In genomic region chr18:23572012-23572411, GRCh38 we compare ENCODE assay signal across 13 cellular contexts. TPM values are rescaled to one million over a fixed set of nuclear protein-coding genes. Genes with fewer than 3 reads are reported as not detected.
DNase-seq lines count a peak whose midpoint lies in the region; ATAC-seq and TF ChIP-seq lines count a peak whose summit lies in the region.
"Had no signal": no experiment of that assay in that cellular context is flagged by ENCODE, and none has a peak within 500 bp of the region (broad histone marks: within the 10 kb centered on the region; RNA-seq: fewer than 3 reads in every experiment).

No MANE protein-coding gene starts in this region.

- H3K23ac ChIP-seq in mesenchymal stem cell (ENCODE audit: low read length in 2 of 2), result no peak overlapping the region

- no peaks in the 10 kb centered on the region for H3K9me3 Mint-ChIP-seq in activated naive CD4-positive, alpha-beta T cell treated with anti-CD3 and anti-CD28 coated beads for 36 hours
- no peaks in the 10 kb centered on the region for H3K9me3 Mint-ChIP-seq in activated T-helper 1 cell treated with anti-CD3 and anti-CD28 coated beads, Interleukin-12 subunit alpha, Interleukin-12 subunit beta, Interleukin-2, Interleukin-4 antibody, amounts not matched to agents 30 ng/mL and 10 ng/mL and 1 ng/mL, durations not matched to agents 14 hours and 24 hours and 36 hours
- H3K9me3 Mint-ChIP-seq: HFFc6 had no signal

- intact Hi-C loops in activated naive CD4-positive, alpha-beta T cell treated with anti-CD3 and anti-CD28 coated beads for 36 hours (cut with micrococcal nuclease), result no loop called here
- intact Hi-C loops in activated T-helper 1 cell treated with anti-CD3 and anti-CD28 coated beads, Interleukin-12 subunit alpha, Interleukin-12 subunit beta, Interleukin-2, Interleukin-4 antibody, amounts not matched to agents 30 ng/mL and 10 ng/mL and 1 ng/mL, durations not matched to agents 14 hours and 24 hours and 36 hours (cut with micrococcal nuclease), result no loop called here
- intact Hi-C loops in upper lobe of right lung (cut with DNase I), result no loop called here

- H3K14ac ChIP-seq in mesenchymal stem cell (ENCODE audit: low read length in 2 of 2), result no peak overlapping the region

- H3K36me3 ChIP-seq in mesenchymal stem cell (ENCODE audit: control insufficient read depth in 1 of 2, insufficient read depth in 2 of 2, low read depth in 1 of 2, low read length in 2 of 2), result peaks cover 17 to 90% of the 10 kb centered on the region in 2 experiments
- H3K36me3 ChIP-seq in upper lobe of right lung, result peaks cover 77% of the 10 kb centered on the region

- no peak for ATAC-seq in upper lobe of right lung
- no peak for ATAC-seq in HG03457 (IDR thresholded peaks at IDR 0.05; ENCODE audit: unreplicated experiment)

- H3K18ac ChIP-seq in mesenchymal stem cell (ENCODE audit: low read depth in 1 of 2, low read length in 2 of 2), result no peak overlapping the region

- no peak overlapping the region for H4K8ac ChIP-seq in mesenchymal stem cell (ENCODE audit: low read length)

- H3K4ac ChIP-seq in mesenchymal stem cell (ENCODE audit: low read depth in 1 of 2, low read length in 2 of 2), result no peak overlapping the region

- DNase-seq in activated naive CD4-positive, alpha-beta T cell treated with anti-CD3 and anti-CD28 coated beads for 36 hours, result no peak
- no peak for DNase-seq in activated naive CD4-positive, alpha-beta T cell treated with Interleukin-2 at 50 U/mL for 16 hours
- no peak for DNase-seq in activated T-helper 1 cell treated with anti-CD3 and anti-CD28 coated beads, Interleukin-12 subunit alpha, Interleukin-12 subunit beta, Interleukin-2, Interleukin-4 antibody, amounts not matched to agents 30 ng/mL and 10 ng/mL and 1 ng/mL, durations not matched to agents 14 hours and 24 hours and 36 hours (ENCODE audit: low spot score)
- DNase-seq in mesenchymal stem cell (no peak), upper lobe of right lung (no peak), NCI-H1092 (lab: John Stamatoyannopoulos, UW) (no peak)
- DNase-seq: HFFc6, KG1, NCI-H1048, NCI-H1694, PC-9 had no signal

- WGBS in mesenchymal stem cell, result 100% methylated on average over 1 of the region's 2 CpGs

- H3K36me3 Mint-ChIP-seq in activated naive CD4-positive, alpha-beta T cell treated with anti-CD3 and anti-CD28 coated beads for 36 hours (ENCODE audit: low read depth), result peaks cover 42% of the 10 kb centered on the region
- H3K36me3 Mint-ChIP-seq in activated T-helper 1 cell treated with anti-CD3 and anti-CD28 coated beads, Interleukin-12 subunit alpha, Interleukin-12 subunit beta, Interleukin-2, Interleukin-4 antibody, amounts not matched to agents 30 ng/mL and 10 ng/mL and 1 ng/mL, durations not matched to agents 14 hours and 24 hours and 36 hours (ENCODE audit: low read depth), result peaks cover 49% of the 10 kb centered on the region

- H3K4me3 ChIP-seq in mesenchymal stem cell (ENCODE audit: insufficient read depth in 1 of 2, low read depth in 1 of 2, low read length in 2 of 2) (no peak overlapping the region), upper lobe of right lung (no peak overlapping the region)
- H3K4me3 ChIP-seq: PC-9 had no signal

- H2BK5ac ChIP-seq in mesenchymal stem cell (ENCODE audit: low read depth, low read length, poor library complexity, severe bottlenecking), result no peak overlapping the region

- peak overlapping the region; percentile 36 for H3K27ac Mint-ChIP-seq in activated naive CD4-positive, alpha-beta T cell treated with anti-CD3 and anti-CD28 coated beads for 36 hours
- H3K27ac Mint-ChIP-seq in activated T-helper 1 cell treated with anti-CD3 and anti-CD28 coated beads, Interleukin-12 subunit alpha, Interleukin-12 subunit beta, Interleukin-2, Interleukin-4 antibody, amounts not matched to agents 30 ng/mL and 10 ng/mL and 1 ng/mL, durations not matched to agents 14 hours and 24 hours and 36 hours, result peak overlapping the region; percentile 56
- H3K27ac Mint-ChIP-seq: B cell, HFFc6 had no signal

- no peak overlapping the region for H2AK5ac ChIP-seq in mesenchymal stem cell (ENCODE audit: low read length, severe bottlenecking)

- no peak overlapping the region for H2AFZ ChIP-seq in mesenchymal stem cell (ENCODE audit: low read depth, low read length)
- H2AFZ ChIP-seq: PC-9 had no signal

- CTCF ChIA-PET in activated naive CD4-positive, alpha-beta T cell treated with anti-CD3 and anti-CD28 coated beads for 36 hours (lab: Charles Lee), result interaction anchor here (0.5 to 0.8 kb wide), 3 partner anchors 21 to 545 kb away, joined by 3 read pairs; no protein-coding TSS in a partner anchor

- H3K27me3 Mint-ChIP-seq in activated naive CD4-positive, alpha-beta T cell treated with anti-CD3 and anti-CD28 coated beads for 36 hours (ENCODE audit: low read depth), result no peaks in the 10 kb centered on the region
- no peaks in the 10 kb centered on the region for H3K27me3 Mint-ChIP-seq in activated T-helper 1 cell treated with anti-CD3 and anti-CD28 coated beads, Interleukin-12 subunit alpha, Interleukin-12 subunit beta, Interleukin-2, Interleukin-4 antibody, amounts not matched to agents 30 ng/mL and 10 ng/mL and 1 ng/mL, durations not matched to agents 14 hours and 24 hours and 36 hours (ENCODE audit: insufficient read depth)
- H3K27me3 Mint-ChIP-seq: B cell had no signal

- H3K4me1 Mint-ChIP-seq in activated naive CD4-positive, alpha-beta T cell treated with anti-CD3 and anti-CD28 coated beads for 36 hours (ENCODE audit: low read depth), result peaks cover 26% of the 10 kb centered on the region
- peaks cover 43% of the 10 kb centered on the region for H3K4me1 Mint-ChIP-seq in activated T-helper 1 cell treated with anti-CD3 and anti-CD28 coated beads, Interleukin-12 subunit alpha, Interleukin-12 subunit beta, Interleukin-2, Interleukin-4 antibody, amounts not matched to agents 30 ng/mL and 10 ng/mL and 1 ng/mL, durations not matched to agents 14 hours and 24 hours and 36 hours (ENCODE audit: low read depth)

- no peak overlapping the region for H3K4me2 ChIP-seq in mesenchymal stem cell (ENCODE audit: low read length, poor library complexity, severe bottlenecking)
- H3K4me2 ChIP-seq: PC-9 had no signal

- no peak overlapping the region for H3K27ac ChIP-seq in mesenchymal stem cell (ENCODE audit: low read length, poor library complexity, severe bottlenecking)
- no peak overlapping the region for H3K27ac ChIP-seq in upper lobe of right lung
- H3K27ac ChIP-seq: PC-9 had no signal

- no peak overlapping the region for H2BK15ac ChIP-seq in mesenchymal stem cell (ENCODE audit: low read depth, poor library complexity, severe bottlenecking)

- H2BK120ac ChIP-seq in mesenchymal stem cell (ENCODE audit: low read depth, low read length), result no peak overlapping the region

- peaks cover 6% of the 10 kb centered on the region for H3K4me1 ChIP-seq in mesenchymal stem cell (ENCODE audit: control insufficient read depth, insufficient read depth, low read depth, low read length)
- H3K4me1 ChIP-seq in upper lobe of right lung, result peaks cover 30% of the 10 kb centered on the region

- H4K91ac ChIP-seq in mesenchymal stem cell (ENCODE audit: low read length), result no peak overlapping the region

- peak overlapping the region; percentile 20 for H3K9ac ChIP-seq in mesenchymal stem cell (ENCODE audit: low read length)

- H3K9me3 ChIP-seq in mesenchymal stem cell (ENCODE audit: control insufficient read depth, low read length) (no peaks in the 10 kb centered on the region), upper lobe of right lung (no peaks in the 10 kb centered on the region)

- peak overlapping the region in 1 of 2 experiments; percentile 59 for H2BK12ac ChIP-seq in mesenchymal stem cell (ENCODE audit: low read length in 2 of 2)

- H3K27me3 ChIP-seq in mesenchymal stem cell (ENCODE audit: control insufficient read depth in 1 of 2, insufficient read depth in 1 of 2, low read length in 2 of 2), result no peaks in the 10 kb centered on the region
- no peaks in the 10 kb centered on the region for H3K27me3 ChIP-seq in upper lobe of right lung

- H3K79me1 ChIP-seq in mesenchymal stem cell (replicated peaks; ENCODE audit: low read length, poor library complexity, severe bottlenecking), result peaks cover 30% of the 10 kb centered on the region

- TF ChIP-seq CTCF in upper lobe of right lung (IDR thresholded peaks at IDR 0.05), result no peak

- no peak overlapping the region for H3K4me3 Mint-ChIP-seq in activated naive CD4-positive, alpha-beta T cell treated with anti-CD3 and anti-CD28 coated beads for 36 hours
- no peak overlapping the region for H3K4me3 Mint-ChIP-seq in activated T-helper 1 cell treated with anti-CD3 and anti-CD28 coated beads, Interleukin-12 subunit alpha, Interleukin-12 subunit beta, Interleukin-2, Interleukin-4 antibody, amounts not matched to agents 30 ng/mL and 10 ng/mL and 1 ng/mL, durations not matched to agents 14 hours and 24 hours and 36 hours
- H3K4me3 Mint-ChIP-seq: B cell, HFFc6 had no signal

RNA-seq across cellular contexts. Expression of gene NPC1, which starts 14.3 kb away (rescaled TPM):
- 10 to 100 TPM; 25.9 to 27.9 TPM for total RNA-seq in activated naive CD4-positive, alpha-beta T cell treated with anti-CD3 and anti-CD28 coated beads for 36 hours
- 30.1 and 30.2 TPM in 2 replicates for total RNA-seq in activated T-helper 1 cell treated with anti-CD3 and anti-CD28 coated beads, Interleukin-12 subunit alpha, Interleukin-12 subunit beta, Interleukin-2, Interleukin-4 antibody, amounts not matched to agents 30 ng/mL and 10 ng/mL and 1 ng/mL, durations not matched to agents 14 hours and 24 hours and 36 hours
- 65.6 TPM for polyA plus RNA-seq in mesenchymal stem cell (2013, experiment 1 of 2)
- polyA plus RNA-seq in mesenchymal stem cell (2013, experiment 2 of 2), result 62.1 TPM
- total RNA-seq in upper lobe of right lung, result 143 TPM
